Comparison of ENCODE assay signal across 9 cellular contexts in genomic region chr13:100646030-100646673, GRCh38. TPM values are rescaled to one million over a fixed set of nuclear protein-coding genes. Genes with fewer than 3 reads are reported as not detected.
DNase-seq lines count a peak whose midpoint lies in the region; ATAC-seq, FAIRE-seq and TF ChIP-seq lines count a peak whose summit lies in the region.
"Had no signal": no experiment of that assay in that cellular context is flagged by ENCODE, and none has a peak within 500 bp of the region (broad histone marks: within the 10 kb centered on the region; RNA-seq: fewer than 3 reads in every experiment).

No MANE protein-coding gene starts in this region.

- no peak for TF ChIP-seq POLR2A in breast epithelium (IDR thresholded peaks at IDR 0.05)

- H3K4me3 Mint-ChIP-seq in MCF 10A (ENCODE audit: unreplicated experiment) (no peak overlapping the region), immature natural killer cell (no peak overlapping the region)
- H3K4me3 Mint-ChIP-seq: T-helper 1 cell treated with Interleukin-12 subunit alpha and Interleukin-12 subunit beta and Interleukin-4 antibody, amounts not matched to agents 30 μg/mL and 1 μg/mL, for 36 hours had no signal

- FAIRE-seq in urothelium cell line (lab: Jason Lieb, UNC) = no peak

- POLR2A ChIA-PET in MCF 10A (lab: Yijun Ruan, JAX) = no interaction called here

- no TSS peak for BruUV-seq in MCF 10A (replicated peaks; lab: Mats Ljungman, UMichigan)

- CTCF ChIA-PET in MCF 10A (lab: Yijun Ruan, JAX) = interaction anchor here (0.6 to 0.8 kb wide), 5 partner anchors 15 to 1336 kb away, joined by 3 to 5 read pairs (median 3); no protein-coding TSS in a partner anchor

- H3K27me3 Mint-ChIP-seq in MCF 10A (ENCODE audit: insufficient read depth, unreplicated experiment) = no peaks in the 10 kb centered on the region
- H3K27me3 Mint-ChIP-seq in immature natural killer cell (ENCODE audit: low read depth in 3 of 3) = peaks cover 0 to 3% (median 0%) of the 10 kb centered on the region in 3 donors

- intact Hi-C loops in MCF 10A (cut with micrococcal nuclease) = no loop called here
- intact Hi-C loops in breast epithelium (cut with DNase I; ENCODE audit: low total_unique reads) = no loop called here

- H3K36me3 ChIP-seq in breast epithelium = no peaks in the 10 kb centered on the region

- no peaks in the 10 kb centered on the region for H3K4me1 ChIP-seq in breast epithelium

- H3K4me3 ChIP-seq in breast epithelium = no peak overlapping the region

- TF ChIP-seq CTCF in MCF 10A (IDR thresholded peaks at IDR 0.05; ENCODE audit: unreplicated experiment) (peak; percentile 47), breast epithelium (IDR thresholded peaks at IDR 0.05) (peak in 1 of 3 donors; percentile 21)

- no peaks in the 10 kb centered on the region for H3K9me3 Mint-ChIP-seq in MCF 10A (ENCODE audit: unreplicated experiment)
- no peaks in the 10 kb centered on the region for H3K9me3 Mint-ChIP-seq in immature natural killer cell
- H3K9me3 Mint-ChIP-seq: T-helper 1 cell treated with Interleukin-12 subunit alpha and Interleukin-12 subunit beta and Interleukin-4 antibody, amounts not matched to agents 30 μg/mL and 1 μg/mL, for 36 hours had no signal

- no peak for ATAC-seq in HG03439 (IDR thresholded peaks at IDR 0.05; ENCODE audit: unreplicated experiment)
- no peak for ATAC-seq in HG03159 (IDR thresholded peaks at IDR 0.05; ENCODE audit: unreplicated experiment)

- H3K27ac Mint-ChIP-seq in MCF 10A (ENCODE audit: low read depth, unreplicated experiment) = no peak overlapping the region
- no peak overlapping the region for H3K27ac Mint-ChIP-seq in immature natural killer cell
- H3K27ac Mint-ChIP-seq: T-helper 1 cell treated with Interleukin-12 subunit alpha and Interleukin-12 subunit beta and Interleukin-4 antibody, amounts not matched to agents 30 μg/mL and 1 μg/mL, for 36 hours had no signal

- DNase-seq in MCF 10A (ENCODE audit: unreplicated experiment) (peak; percentile 24), breast epithelium (ENCODE audit: low spot score in 2 of 2) (no peak), SK-N-DZ (ENCODE audit: low spot score) (peak; percentile 20), hypothalamus (lab: John Stamatoyannopoulos, UW) (peak in 32 of 51 donors; percentile 5 to 74 (median 38)), urothelium cell line (ENCODE audit: low spot score) (peak; percentile 14), immature natural killer cell (no peak)

- H3K4me1 Mint-ChIP-seq in MCF 10A (ENCODE audit: insufficient read depth, unreplicated experiment) = no peaks in the 10 kb centered on the region
- peaks cover 0 to 15% of the 10 kb centered on the region in 2 donors for H3K4me1 Mint-ChIP-seq in immature natural killer cell

- no peaks in the 10 kb centered on the region for H3K9me3 ChIP-seq in breast epithelium

- no peaks in the 10 kb centered on the region for H3K27me3 ChIP-seq in breast epithelium

- no peak overlapping the region for H3K27ac ChIP-seq in breast epithelium

- H3K36me3 Mint-ChIP-seq in MCF 10A (ENCODE audit: insufficient read depth, unreplicated experiment) (peaks cover 32% of the 10 kb centered on the region), immature natural killer cell (peaks cover 10 to 36% (median 17%) of the 10 kb centered on the region in 3 donors)

RNA-seq across cellular contexts. Expression of gene TMTC4, which starts 28.4 kb away (rescaled TPM):
- total RNA-seq in MCF 10A (2022) = 10.8 and 10.9 TPM in 2 replicates
- total RNA-seq in breast epithelium = 10 to 100 TPM; 16.6 to 28.2 (median 16.8) TPM
- polyA plus RNA-seq in SK-N-DZ (2014; cell fraction: cytosol; rRNA removed) = 37.9 and 40.2 TPM in 2 replicates
- 47.9 and 62.7 TPM in 2 replicates for polyA plus RNA-seq in SK-N-DZ (2014; cell fraction: nucleus; rRNA removed)
- 1 to 10 TPM; 2.2 to 6.5 (median 5.8) TPM for polyA plus RNA-seq in immature natural killer cell

RNA-seq across cellular contexts. Expression of gene GGACT, which starts 57.6 kb away (rescaled TPM):
- total RNA-seq in MCF 10A (2022) = 6.9 and 8.1 TPM in 2 replicates
- total RNA-seq in breast epithelium = 1 to 10 TPM; 1.8 to 4.8 (median 2.3) TPM
- 1.2 and 2.5 TPM in 2 replicates for polyA plus RNA-seq in SK-N-DZ (2014; cell fraction: cytosol; rRNA removed)
- polyA plus RNA-seq in SK-N-DZ (2014; cell fraction: nucleus; rRNA removed) = 1.2 and 2.3 TPM in 2 replicates
- 10 to 100 TPM; 10.4 to 13.0 (median 11.8) TPM for polyA plus RNA-seq in immature natural killer cell

Comparison
In these comparisons a context has a peak if more than half of its experiments do, and no peak if none do; other contexts are left out.
1. DNase-seq: peak in MCF 10A (single experiment), SK-N-DZ (single experiment), hypothalamus (32 of 51) and urothelium cell line (single experiment); none in breast epithelium (0 of 2) and immature natural killer cell (0 of 3).